Comparison of ENCODE assay signal across 1 cellular context in the genomic region with DNA sequence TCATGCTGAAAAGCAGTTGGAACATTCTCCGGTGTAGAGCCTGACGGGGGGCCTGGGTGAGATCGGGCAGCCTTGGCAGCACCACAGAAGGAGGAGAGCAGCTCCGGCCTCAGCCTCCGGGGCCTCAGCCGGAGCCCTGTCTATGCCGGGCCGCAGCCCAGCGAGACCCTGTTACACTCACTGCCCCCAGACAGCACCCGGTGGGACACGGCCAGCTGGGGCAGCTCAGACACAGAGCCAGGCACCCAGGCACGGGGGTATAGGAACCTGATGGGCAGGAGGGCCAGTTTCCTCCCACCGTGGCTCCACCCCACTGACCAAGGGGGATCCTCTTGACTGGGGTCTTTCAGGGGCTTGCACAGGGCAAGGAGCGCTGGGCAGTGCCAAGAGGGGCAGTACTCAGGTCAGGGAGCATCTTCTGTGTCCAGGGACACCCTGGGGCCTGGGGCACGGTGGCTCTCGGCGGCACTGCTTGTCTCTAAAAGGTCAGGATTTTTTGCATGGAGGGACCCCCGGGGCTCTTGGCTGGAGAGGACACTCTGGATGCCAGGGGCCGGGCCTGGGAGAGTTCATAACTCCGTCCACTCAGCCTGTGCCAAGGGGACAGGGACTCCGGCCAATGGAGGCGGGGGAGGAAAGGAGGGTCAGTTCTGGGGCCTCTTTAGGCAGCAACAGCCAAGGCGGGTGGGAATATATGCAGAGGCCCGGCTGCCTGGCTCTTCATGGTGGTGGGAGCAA.
TF ChIP-seq lines count a peak whose summit lies in the region.

No MANE protein-coding gene starts in this region.

TF ChIP-seq in HCT116, 20 proteins besides CTCF, POLR2A, EP300 and RAD21 (continued from another document):
- no peak for TF ChIP-seq ELF1 (IDR thresholded peaks at IDR 0.05; ENCODE audit: borderline replicate concordance, low read depth)
- no peak for TF ChIP-seq EZH2 (IDR thresholded peaks at IDR 0.05)
- TF ChIP-seq EGR1 (IDR thresholded peaks at IDR 0.05; ENCODE audit: low read depth) = no peak
- TF ChIP-seq, protein P1, sequence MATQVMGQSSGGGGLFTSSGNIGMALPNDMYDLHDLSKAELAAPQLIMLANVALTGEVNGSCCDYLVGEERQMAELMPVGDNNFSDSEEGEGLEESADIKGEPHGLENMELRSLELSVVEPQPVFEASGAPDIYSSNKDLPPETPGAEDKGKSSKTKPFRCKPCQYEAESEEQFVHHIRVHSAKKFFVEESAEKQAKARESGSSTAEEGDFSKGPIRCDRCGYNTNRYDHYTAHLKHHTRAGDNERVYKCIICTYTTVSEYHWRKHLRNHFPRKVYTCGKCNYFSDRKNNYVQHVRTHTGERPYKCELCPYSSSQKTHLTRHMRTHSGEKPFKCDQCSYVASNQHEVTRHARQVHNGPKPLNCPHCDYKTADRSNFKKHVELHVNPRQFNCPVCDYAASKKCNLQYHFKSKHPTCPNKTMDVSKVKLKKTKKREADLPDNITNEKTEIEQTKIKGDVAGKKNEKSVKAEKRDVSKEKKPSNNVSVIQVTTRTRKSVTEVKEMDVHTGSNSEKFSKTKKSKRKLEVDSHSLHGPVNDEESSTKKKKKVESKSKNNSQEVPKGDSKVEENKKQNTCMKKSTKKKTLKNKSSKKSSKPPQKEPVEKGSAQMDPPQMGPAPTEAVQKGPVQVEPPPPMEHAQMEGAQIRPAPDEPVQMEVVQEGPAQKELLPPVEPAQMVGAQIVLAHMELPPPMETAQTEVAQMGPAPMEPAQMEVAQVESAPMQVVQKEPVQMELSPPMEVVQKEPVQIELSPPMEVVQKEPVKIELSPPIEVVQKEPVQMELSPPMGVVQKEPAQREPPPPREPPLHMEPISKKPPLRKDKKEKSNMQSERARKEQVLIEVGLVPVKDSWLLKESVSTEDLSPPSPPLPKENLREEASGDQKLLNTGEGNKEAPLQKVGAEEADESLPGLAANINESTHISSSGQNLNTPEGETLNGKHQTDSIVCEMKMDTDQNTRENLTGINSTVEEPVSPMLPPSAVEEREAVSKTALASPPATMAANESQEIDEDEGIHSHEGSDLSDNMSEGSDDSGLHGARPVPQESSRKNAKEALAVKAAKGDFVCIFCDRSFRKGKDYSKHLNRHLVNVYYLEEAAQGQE (IDR thresholded peaks at IDR 0.05; ENCODE audit: low read depth) = no peak
- TF ChIP-seq ZNF274 (IDR thresholded peaks at IDR 0.05; ENCODE audit: low read depth, low read length) = no peak
- no peak for TF ChIP-seq SIN3A (IDR thresholded peaks at IDR 0.05; ENCODE audit: low read depth)
- no peak for TF ChIP-seq CBX3 (IDR thresholded peaks at IDR 0.05; ENCODE audit: low read depth)
- no peak for TF ChIP-seq POLR2AphosphoS5 (IDR thresholded peaks at IDR 0.05; ENCODE audit: low read depth, low read length)
- TF ChIP-seq SP1 (IDR thresholded peaks at IDR 0.05; ENCODE audit: low read depth) = no peak
- no peak for TF ChIP-seq ZFX (IDR thresholded peaks at IDR 0.05)
- no peak for TF ChIP-seq FOSL1 (IDR thresholded peaks at IDR 0.05; ENCODE audit: low read depth)
- no peak for TF ChIP-seq CEBPB (IDR thresholded peaks at IDR 0.05; ENCODE audit: low read depth)
- TF ChIP-seq ATF3 (IDR thresholded peaks at IDR 0.05) = no peak
- TF ChIP-seq EZH2phosphoT487 (IDR thresholded peaks at IDR 0.05; ENCODE audit: borderline replicate concordance) = no peak
- no peak for TF ChIP-seq JUND (IDR thresholded peaks at IDR 0.05)
- no peak for TF ChIP-seq ZBTB33 (IDR thresholded peaks at IDR 0.05; ENCODE audit: extremely low read depth, insufficient replicate concordance, low read length)
